15 cellular contexts compared by ENCODE assay signal in genomic region chr22:38325575-38325974, GRCh38.
"Had no signal": no experiment of that assay in that cellular context is flagged by ENCODE, and none has a peak within 500 bp of the region (broad histone marks: within the 10 kb centered on the region; RNA-seq: fewer than 3 reads in every experiment).

No MANE protein-coding gene starts in this region.

- ATAC-seq: activated CD4-positive, alpha-beta T cell treated with anti-CD3 and anti-CD28 coated beads for 36 hours; heart right ventricle; naive thymus-derived CD4-positive, alpha-beta T cell; stimulated activated memory B cell treated with anti-CD40 and anti-IgM and Interleukin-4, amounts not matched to agents 10 μg/mL and 1 μg/mL and 100 μg/mL, for 72 hours had no signal

- H3K27ac ChIP-seq: esophagus squamous epithelium, heart right ventricle, left ventricle myocardium inferior, parathyroid adenoma, sigmoid colon, thoracic aorta, upper lobe of right lung had no signal

- H2AFZ ChIP-seq: parathyroid adenoma had no signal

- H3K36me3 ChIP-seq: esophagus squamous epithelium, heart right ventricle, left ventricle myocardium inferior, sigmoid colon, thoracic aorta, upper lobe of right lung had no signal

- H3K4me3 ChIP-seq: esophagus squamous epithelium, heart right ventricle, left ventricle myocardium inferior, sigmoid colon, thoracic aorta, upper lobe of right lung had no signal

- H3K27me3 ChIP-seq: sigmoid colon, upper lobe of right lung had no signal

- H3K79me2 ChIP-seq: parathyroid adenoma had no signal

- H3K9me3 ChIP-seq: esophagus squamous epithelium, heart right ventricle, left ventricle myocardium inferior, sigmoid colon, thoracic aorta, upper lobe of right lung had no signal

- DNase-seq: activated CD4-positive, alpha-beta T cell treated with anti-CD3 and anti-CD28 coated beads for 36 hours; activated CD4-positive, alpha-beta T cell treated with anti-CD3 and anti-CD28 coated beads, Interleukin-2, amount 50 U/mL, for 48 hours; effector CD8-positive, alpha-beta T cell; esophagus squamous epithelium; heart right ventricle; immature natural killer cell; kidney glomerular epithelial cell; left ventricle myocardium inferior; naive thymus-derived CD4-positive, alpha-beta T cell; sigmoid colon; stimulated activated CD4-positive, alpha-beta T cell treated with anti-CD3 and anti-CD28 coated beads, Interleukin-4, amount 100 ng/mL, for 4 hours; upper lobe of right lung had no signal

- H3K4me1 ChIP-seq: esophagus squamous epithelium, heart right ventricle, left ventricle myocardium inferior, parathyroid adenoma, sigmoid colon, upper lobe of right lung had no signal

- H3K9ac ChIP-seq: parathyroid adenoma had no signal
